ENCODE assay signal across 8 cellular contexts in the genomic region with DNA sequence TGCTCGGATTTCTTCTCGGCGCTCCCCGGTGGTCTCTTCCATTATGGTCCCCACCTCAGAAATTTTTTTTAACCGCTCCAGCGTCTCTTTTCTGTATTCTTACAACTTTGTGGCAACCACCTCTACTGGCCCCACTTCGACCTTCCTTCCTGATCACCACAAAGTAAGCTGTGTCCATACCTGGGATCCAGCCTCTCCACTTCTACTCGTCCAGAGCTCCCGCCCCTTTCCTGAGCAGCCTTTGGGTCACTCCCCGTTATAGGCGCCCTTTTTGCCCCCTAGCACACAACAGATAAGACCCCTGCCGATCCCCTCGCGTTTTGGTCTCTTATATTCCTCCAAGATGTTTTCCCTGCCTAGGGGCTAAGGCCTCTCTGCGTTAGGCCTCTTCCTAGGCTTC. TPM values are rescaled to one million over a fixed set of nuclear protein-coding genes. Genes with fewer than 3 reads are reported as not detected.
A peak's percentile ranks its signal among the peaks of the same experiment; 100 is the strongest.
DNase-seq lines count a peak whose midpoint lies in the region; ATAC-seq and TF ChIP-seq lines count a peak whose summit lies in the region.

No MANE protein-coding gene starts in this region.

- in situ Hi-C loops in ACHN (cut with HindIII; ENCODE audit: low pct_ligation_motif_present, low pct_unique_long_range_greater_than_20kb, low sequenced_read_pairs) = no loop called here

- peaks cover 5% of the 10 kb centered on the region for H3K36me3 ChIP-seq in fibroblast of lung (ENCODE audit: control insufficient read depth, insufficient read depth, low read length)

- H3K9ac ChIP-seq in fibroblast of lung (ENCODE audit: insufficient read depth, low read length) = peak overlapping the region; percentile 98

- no peaks in the 10 kb centered on the region for H3K27me3 ChIP-seq in fibroblast of lung (ENCODE audit: control insufficient read depth, insufficient read depth, low read length)

- no peak overlapping the region for H2AFZ ChIP-seq in fibroblast of lung (ENCODE audit: low read length)

- POLR2A ChIA-PET in RWPE1 (lab: Yijun Ruan, JAX; ENCODE audit: low non-redundant PET) = no interaction called here

- H3K79me2 ChIP-seq in fibroblast of lung (ENCODE audit: control insufficient read depth, insufficient read depth, low read length) = peaks cover 43% of the 10 kb centered on the region

- H3K4me2 ChIP-seq in fibroblast of lung (ENCODE audit: extremely low read depth, insufficient read depth, low read length) = peak overlapping the region; percentile 74

- intact Hi-C loops in sciatic nerve (cut with DNase I) = no loop called here

- H3K27ac ChIP-seq in RWPE1 (peak overlapping the region; percentile 79), fibroblast of lung (ENCODE audit: insufficient read depth, low read length) (peak overlapping the region; percentile 87)

- peaks cover 6% of the 10 kb centered on the region for H3K4me1 ChIP-seq in fibroblast of lung (ENCODE audit: control insufficient read depth, extremely low read depth, insufficient read depth, low read length)

- TF ChIP-seq CTCF in RWPE1 (conservative IDR thresholded peaks at IDR 0.05; ENCODE audit: low read depth) = no peak
- no peak for TF ChIP-seq CTCF in fibroblast of lung (conservative IDR thresholded peaks at IDR 0.05 in 1 of 2, IDR thresholded peaks at IDR 0.05 in 1 of 2; ENCODE audit: low read depth in 1 of 2, low read length in 2 of 2)

- CTCF ChIA-PET in RWPE1 (lab: Yijun Ruan, JAX) = no interaction called here

- DNase-seq in NOMO-1 treated with DMSO at 0.1 percent for 48 hours (lab: John Stamatoyannopoulos, UW; ENCODE audit: unreplicated experiment) = peak; percentile 2
- no peak for DNase-seq in NOMO-1 treated with dmso at 0.1 percent for 144 hours (lab: John Stamatoyannopoulos, UW; ENCODE audit: unreplicated experiment)
- DNase-seq in RWPE1 (ENCODE audit: low spot score) = no peak
- DNase-seq in fibroblast of lung (ENCODE audit: low read depth in 2 of 2) = no peak
- no peak for DNase-seq in sciatic nerve (ENCODE audit: low spot score)
- DNase-seq in SHP77 (lab: John Stamatoyannopoulos, UW) = no peak
- DNase-seq in NCI-H526 treated with DMSO at 0.1 percent for 48 hours (lab: John Stamatoyannopoulos, UW) = no peak
- DNase-seq in ACHN = no peak

- peak; percentile 20 for ATAC-seq in sciatic nerve

- H4K20me1 ChIP-seq in fibroblast of lung (ENCODE audit: control insufficient read depth, extremely low read depth, insufficient read depth, low read length) = no peaks in the 10 kb centered on the region

- peaks cover 2% of the 10 kb centered on the region for H3K9me3 ChIP-seq in fibroblast of lung (ENCODE audit: control insufficient read depth, insufficient read depth, low read depth, low read length)

- peak overlapping the region; percentile 81 to 99 (median 91) for H3K4me3 ChIP-seq in fibroblast of lung (replicated peaks in 1 of 4; ENCODE audit: control extremely low read depth in 1 of 4, insufficient read depth in 1 of 4, low read depth in 3 of 4, low read length in 4 of 4)

RNA-seq across cellular contexts. Expression of gene PIGG, which starts 0.6 kb away (rescaled TPM):
- total RNA-seq in fibroblast of lung (38.3 and 52.4 TPM in 2 replicates), sciatic nerve (59.6 TPM)
- 33.4 and 40.7 TPM in 2 replicates for polyA plus RNA-seq in fibroblast of lung
- 28.8 and 29.4 TPM in 2 replicates for polyA plus RNA-seq in fibroblast of lung (2012)
- 23.6 and 57.1 TPM in 2 replicates for polyA minus RNA-seq in fibroblast of lung (ENCODE audit: low replicate concordance)

RNA-seq across cellular contexts. Expression of gene ZNF721, which starts 0.6 kb away (rescaled TPM):
- 20.3 and 22.1 TPM in 2 replicates for total RNA-seq in fibroblast of lung
- polyA plus RNA-seq in fibroblast of lung = 9.7 and 10.2 TPM in 2 replicates
- 13.5 and 15.4 TPM in 2 replicates for polyA plus RNA-seq in fibroblast of lung (2012)
- 2.6 and 3.1 TPM in 2 replicates for polyA minus RNA-seq in fibroblast of lung (ENCODE audit: low replicate concordance)
- 39.1 TPM for total RNA-seq in sciatic nerve
